ENCODE assay signal across 33 cellular contexts in genomic region chr4:186244835-186245234, GRCh38. TPM values are rescaled to one million over a fixed set of nuclear protein-coding genes. Genes with fewer than 3 reads are reported as not detected.
"Had no signal": no experiment of that assay in that cellular context is flagged by ENCODE, and none has a peak within 500 bp of the region (broad histone marks: within the 10 kb centered on the region; RNA-seq: fewer than 3 reads in every experiment).

No MANE protein-coding gene starts in this region.

- H3K36me3 ChIP-seq: lower lobe of right lung, ovary, sigmoid colon, stomach, thyroid gland had no signal

- H3K9me3 ChIP-seq: esophagus muscularis mucosa, gastroesophageal sphincter, heart left ventricle, lower lobe of right lung, ovary, psoas muscle, sigmoid colon, thyroid gland had no signal

- H3K4me2 ChIP-seq: hepatocyte had no signal

- H3K4me3 ChIP-seq: coronary artery, esophagus muscularis mucosa, gastroesophageal sphincter, heart left ventricle, hepatocyte, lower lobe of right lung, ovary, psoas muscle, sigmoid colon, stomach, thyroid gland had no signal

- ATAC-seq: foreskin keratinocyte; gastroesophageal sphincter; heart left ventricle; left ventricle myocardium superior; lower lobe of right lung; natural killer cell; psoas muscle; right cardiac atrium; stimulated activated effector memory CD8-positive, alpha-beta T cell treated with anti-CD3 and anti-CD28 coated beads, Interleukin-12 subunit alpha, Interleukin-12 subunit beta, amount 100 ng/mL, for 72 hours had no signal

- DNase-seq: dermis blood vessel endothelial cell; effector memory CD4-positive, alpha-beta T cell; foreskin keratinocyte; heart left ventricle; immature natural killer cell; islet precursor cell; kidney glomerular epithelial cell; left ventricle myocardium superior; lower lobe of right lung; natural killer cell; occipital lobe; ovary; posterior cingulate gyrus; psoas muscle; right cardiac atrium; sigmoid colon; stimulated activated CD4-positive, alpha-beta T cell treated with anti-CD3 and anti-CD28 coated beads, Interleukin-2, amount 100 ng/mL, for 24 hours; stimulated activated CD4-positive, alpha-beta T cell treated with anti-CD3 and anti-CD28 coated beads, Interleukin-4, amount 100 ng/mL, for 24 hours; stimulated activated naive CD4-positive, alpha-beta T cell treated with Interleukin-2 at 50 U/mL for 16 hours; stomach; thyroid gland had no signal

- H3K27ac ChIP-seq: coronary artery, esophagus muscularis mucosa, foreskin keratinocyte, gastroesophageal sphincter, heart left ventricle, hepatocyte, lower lobe of right lung, ovary, psoas muscle, sigmoid colon, stomach, thyroid gland had no signal

- H3K27me3 ChIP-seq: esophagus muscularis mucosa, foreskin keratinocyte, gastroesophageal sphincter, heart left ventricle, hepatocyte, ovary, sigmoid colon, stomach, thyroid gland had no signal

- H3K79me2 ChIP-seq: hepatocyte had no signal

- H3K4me1 ChIP-seq: foreskin keratinocyte, gastroesophageal sphincter, lower lobe of right lung, psoas muscle, sigmoid colon, thyroid gland had no signal

RNA-seq across cellular contexts. Expression of gene KLKB1, which starts 17.5 kb away (rescaled TPM):
- total RNA-seq: endothelial cell of umbilical vein, epithelial cell of proximal tubule, foreskin keratinocyte had no signal
- polyA plus RNA-seq: endothelial cell of umbilical vein, foreskin keratinocyte, immature natural killer cell, neural cell had no signal

RNA-seq across cellular contexts. Expression of gene F11, which starts 21.2 kb away (rescaled TPM):
- total RNA-seq: dermis blood vessel endothelial cell, endothelial cell of umbilical vein, epithelial cell of proximal tubule, esophagus muscularis mucosa, fibroblast of lung, foreskin keratinocyte, gastroesophageal sphincter, heart left ventricle, mononuclear cell, occipital lobe, skeletal muscle tissue, stomach, subcutaneous adipose tissue, thyroid gland had no signal
- polyA plus RNA-seq: endothelial cell of umbilical vein, fibroblast of lung, foreskin keratinocyte, heart left ventricle, immature natural killer cell, neural cell, right cardiac atrium had no signal
